ENCODE assay signal across 1 cellular context in genomic region chr6:152750694-152751093, GRCh38.
TF ChIP-seq lines count a peak whose summit lies in the region.

Gene VIP, plus strand, starts transcription at chr6:152750797. Its CDS starts 1,381 bp downstream, at chr6:152752178.

TF ChIP-seq in HepG2, 621 proteins besides CTCF, POLR2A, EP300 and RAD21 (continued from another document):
- peak; percentile 59 to 97 for TF ChIP-seq REST (IDR thresholded peaks at IDR 0.05; ENCODE audit: borderline replicate concordance in 1 of 2, low read depth in 1 of 2, low read length in 2 of 2)
- TF ChIP-seq EHMT2 (IDR thresholded peaks at IDR 0.05; ENCODE audit: borderline replicate concordance, low read depth, low read length): peak; percentile 73; the same call in 1 of the 2 replicates
- TF ChIP-seq ZNF331 (CRISPR knock-in tag; IDR thresholded peaks at IDR 0.05): 0 out of 2 replicates have a peak, but pooled peaks have one; percentile 26
- TF ChIP-seq CREB1 (IDR thresholded peaks at IDR 0.05): 0 out of 2 replicates have a peak, but pooled peaks have one; percentile 30
- TF ChIP-seq CREB1 (CRISPR knock-in tag; IDR thresholded peaks at IDR 0.05): no peak
